ENCODE assay signal across 9 cellular contexts in the genomic region with DNA sequence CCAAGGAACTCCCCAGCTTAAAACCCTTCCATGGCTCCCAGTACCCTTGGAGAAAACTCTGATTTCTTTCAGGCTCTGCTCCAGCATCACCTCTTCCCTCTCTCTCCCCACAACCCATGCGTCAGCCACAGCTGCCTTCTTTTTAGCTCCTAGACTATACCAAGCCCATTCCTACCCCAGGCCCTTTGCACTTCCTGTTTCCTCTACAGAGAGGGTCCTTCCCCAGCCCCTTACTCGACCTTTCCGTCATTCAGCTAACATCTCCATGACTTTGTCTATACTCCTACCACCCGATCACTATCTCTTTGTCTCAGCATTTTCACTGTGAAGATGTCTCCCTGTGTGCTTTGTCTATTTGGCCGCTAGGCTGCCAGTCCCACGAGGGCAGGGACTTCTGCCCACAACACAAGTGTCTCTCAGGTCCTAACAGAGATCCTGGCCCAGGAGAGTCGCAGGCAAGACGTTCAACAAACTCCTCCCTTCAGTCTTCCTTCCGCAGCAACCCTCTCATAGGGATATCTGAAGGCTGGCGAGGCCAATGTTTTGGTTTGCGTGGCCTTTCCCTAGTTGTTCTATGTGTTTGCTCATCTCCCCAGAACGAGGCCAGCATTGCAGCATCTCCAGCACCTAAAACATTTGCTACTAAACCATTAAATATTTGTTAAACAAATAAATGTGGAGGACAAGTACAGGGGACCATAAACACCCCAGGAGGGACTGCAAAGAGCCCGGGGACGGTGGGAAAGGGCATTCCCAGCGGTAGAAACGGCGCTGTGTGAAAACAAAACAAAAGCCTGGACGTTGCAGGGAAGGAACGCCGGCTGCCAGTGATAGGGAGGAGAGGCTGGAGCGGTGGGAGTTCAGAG. TPM values are rescaled to one million over a fixed set of nuclear protein-coding genes. Genes with fewer than 3 reads are reported as not detected.
DNase-seq lines count a peak whose midpoint lies in the region; ATAC-seq and TF ChIP-seq lines count a peak whose summit lies in the region.
"Had no signal": no experiment of that assay in that cellular context is flagged by ENCODE, and none has a peak within 500 bp of the region (broad histone marks: within the 10 kb centered on the region; RNA-seq: fewer than 3 reads in every experiment).

No MANE protein-coding gene starts in this region.

- H3K27ac ChIP-seq in CD4-positive, alpha-beta T cell (ENCODE audit: low read depth, low read length), result no peak overlapping the region

- no peak for DNase-seq in CD4-positive, alpha-beta T cell
- DNase-seq in HEK293T (ENCODE audit: extremely low spot score) (no peak), cardiac fibroblast (ENCODE audit: low read depth in 2 of 2) (peak; percentile 29 to 52), nephron progenitor cell (no peak), ureter (ENCODE audit: low spot score) (no peak), amniotic stem cell (lab: John Stamatoyannopoulos, UW) (no peak)
- DNase-seq in stimulated activated CD4-positive, alpha-beta T cell treated with anti-CD3 and anti-CD28 coated beads, Interleukin-4, amount 100 ng/mL, for 24 hours, result no peak
- DNase-seq in activated effector memory CD4-positive, alpha-beta T cell treated with Interleukin-2 at 50 U/mL for 16 hours, result no peak
- DNase-seq: activated gamma-delta T cell had no signal

- CTCF ChIA-PET in CD4-positive, alpha-beta T cell (lab: Charles Lee), result interaction anchor here (0.6 kb wide), 1 partner anchor 919 kb away, joined by 4 read pairs; no protein-coding TSS in a partner anchor
- CTCF ChIA-PET in HEK293T (lab: Yijun Ruan, JAX), result no interaction called here

- peaks cover 35% of the 10 kb centered on the region for H3K27me3 ChIP-seq in CD4-positive, alpha-beta T cell (ENCODE audit: control insufficient read depth, insufficient read depth, low read length)

- H3K4me1 Mint-ChIP-seq in CD4-positive, alpha-beta T cell (ENCODE audit: low read depth), result peaks cover 28% of the 10 kb centered on the region
- peaks cover 38% of the 10 kb centered on the region for H3K4me1 Mint-ChIP-seq in nephron progenitor cell

- no peaks in the 10 kb centered on the region for H3K9me3 ChIP-seq in CD4-positive, alpha-beta T cell (ENCODE audit: control insufficient read depth, low read length)

- peak overlapping the region; percentile 5 to 35 for H3K4me3 ChIP-seq in cardiac fibroblast (replicated peaks in 1 of 2; ENCODE audit: low read depth in 2 of 2, low read length in 2 of 2)

- no peaks in the 10 kb centered on the region for H3K36me3 Mint-ChIP-seq in CD4-positive, alpha-beta T cell (ENCODE audit: low read depth)
- peaks cover 5% of the 10 kb centered on the region for H3K36me3 Mint-ChIP-seq in nephron progenitor cell (ENCODE audit: low read depth)

- peaks cover 49% of the 10 kb centered on the region for H3K27me3 Mint-ChIP-seq in CD4-positive, alpha-beta T cell
- peaks cover 60% of the 10 kb centered on the region for H3K27me3 Mint-ChIP-seq in nephron progenitor cell (ENCODE audit: low read depth, poor library complexity)

- no peak overlapping the region for H3K27ac Mint-ChIP-seq in CD4-positive, alpha-beta T cell
- H3K27ac Mint-ChIP-seq in nephron progenitor cell, result no peak overlapping the region

- no peaks in the 10 kb centered on the region for H3K9me3 Mint-ChIP-seq in CD4-positive, alpha-beta T cell
- H3K9me3 Mint-ChIP-seq in nephron progenitor cell, result peaks cover 9% of the 10 kb centered on the region

- intact Hi-C loops in CD4-positive, alpha-beta T cell (cut with DNase I, micrococcal nuclease), result loop anchor here in 1 of 2 experiments (2.0 to 10.0 kb wide), 2 partner anchors 33 to 331 kb away; no protein-coding TSS in a partner anchor

- TF ChIP-seq CTCF in CD4-positive, alpha-beta T cell (IDR thresholded peaks at IDR 0.05), result no peak
- TF ChIP-seq CTCF in cardiac fibroblast (IDR thresholded peaks at IDR 0.05; ENCODE audit: low read depth, low read length), result peak; percentile 21
- no peak for TF ChIP-seq CTCF in nephron progenitor cell (IDR thresholded peaks at IDR 0.05)

- no peak for ATAC-seq in CD4-positive, alpha-beta T cell (ENCODE audit: poor library complexity)

- POLR2A ChIA-PET in CD4-positive, alpha-beta T cell (lab: Charles Lee), result interaction anchor here (1.0 kb wide), 1 partner anchor 82 kb away, joined by 5 read pairs; no protein-coding TSS in a partner anchor
- POLR2A ChIA-PET in HEK293T (lab: Yijun Ruan, JAX), result no interaction called here

- peak overlapping the region; percentile 0 for H3K4me3 Mint-ChIP-seq in CD4-positive, alpha-beta T cell
- peak overlapping the region; percentile 4 for H3K4me3 Mint-ChIP-seq in nephron progenitor cell

TF ChIP-seq in HEK293T, 16 proteins besides CTCF, POLR2A, EP300 and RAD21:
- TF ChIP-seq BHLHE40 (IDR thresholded peaks at IDR 0.05; ENCODE audit: borderline replicate concordance), result no peak
- TF ChIP-seq, protein P1, sequence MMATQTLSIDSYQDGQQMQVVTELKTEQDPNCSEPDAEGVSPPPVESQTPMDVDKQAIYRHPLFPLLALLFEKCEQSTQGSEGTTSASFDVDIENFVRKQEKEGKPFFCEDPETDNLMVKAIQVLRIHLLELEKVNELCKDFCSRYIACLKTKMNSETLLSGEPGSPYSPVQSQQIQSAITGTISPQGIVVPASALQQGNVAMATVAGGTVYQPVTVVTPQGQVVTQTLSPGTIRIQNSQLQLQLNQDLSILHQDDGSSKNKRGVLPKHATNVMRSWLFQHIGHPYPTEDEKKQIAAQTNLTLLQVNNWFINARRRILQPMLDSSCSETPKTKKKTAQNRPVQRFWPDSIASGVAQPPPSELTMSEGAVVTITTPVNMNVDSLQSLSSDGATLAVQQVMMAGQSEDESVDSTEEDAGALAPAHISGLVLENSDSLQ (IDR thresholded peaks at IDR 0.05), result no peak
- TF ChIP-seq FOXM1 (IDR thresholded peaks at IDR 0.05; ENCODE audit: borderline replicate concordance), result no peak
- TF ChIP-seq L3MBTL2 (conservative IDR thresholded peaks at IDR 0.05), result 0 out of 2 replicates have a peak, but pooled peaks have one; percentile 21
- no peak for TF ChIP-seq FOXA1 (IDR thresholded peaks at IDR 0.05)
TF ChIP-seq in HEK293T: peak in this region for 1.

RNA-seq across cellular contexts. Expression of a gene that starts 0.8 kb away (rescaled TPM):
- total RNA-seq in CD4-positive, alpha-beta T cell, result 1 to 10 TPM; 1.2 to 1.7 TPM
- not detected for total RNA-seq in ureter

RNA-seq across cellular contexts. Expression of a gene that starts 7.5 kb away (rescaled TPM):
- not detected for total RNA-seq in CD4-positive, alpha-beta T cell
- total RNA-seq in ureter, result not detected

RNA-seq across cellular contexts. Expression of a gene that starts 34.4 kb away (rescaled TPM):
- total RNA-seq in CD4-positive, alpha-beta T cell, result 10 to 100 TPM; 20.8 to 21.7 TPM
- total RNA-seq in ureter, result 14.4 TPM

RNA-seq across cellular contexts. Expression of a gene that starts 59.5 kb away (rescaled TPM):
- 100 to 1,000 TPM; 197 to 199 TPM for total RNA-seq in CD4-positive, alpha-beta T cell
- total RNA-seq in ureter, result 128 TPM

Comparison
In these comparisons a context has a peak if more than half of its experiments do, and no peak if none do; other contexts are left out.
1. DNase-seq: peak in cardiac fibroblast (2 of 2); none in CD4-positive, alpha-beta T cell (0 of 10), HEK293T (single experiment), nephron progenitor cell (single experiment), ureter (single experiment), stimulated activated CD4-positive, alpha-beta T cell treated with anti-CD3 and anti-CD28 coated beads, Interleukin-4, amount 100 ng/mL, for 24 hours (single experiment), amniotic stem cell (single experiment) and activated effector memory CD4-positive, alpha-beta T cell treated with Interleukin-2 at 50 U/mL for 16 hours (single experiment).